ENCODE assay signal across 1 cellular context in the genomic region with DNA sequence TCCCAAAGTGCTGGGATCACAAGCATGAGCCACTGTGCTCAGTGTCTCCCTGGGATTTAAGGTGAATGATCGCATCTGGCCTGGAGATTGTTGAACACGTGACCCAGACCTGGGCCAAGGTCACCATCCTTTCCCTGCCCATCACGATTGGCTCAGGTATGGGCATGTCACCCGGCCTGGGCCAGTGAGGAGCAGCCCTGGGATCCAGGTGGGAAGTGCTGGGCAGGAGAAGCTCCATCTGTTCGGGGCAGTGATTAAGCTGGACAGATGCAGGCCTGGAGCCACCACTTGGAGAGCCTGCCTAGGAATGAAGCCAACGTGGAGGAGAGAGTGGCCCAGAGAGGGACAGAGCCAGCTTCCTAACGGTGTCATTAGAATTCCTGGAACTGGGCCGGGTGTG.
A peak's percentile ranks its signal among the peaks of the same experiment; 100 is the strongest.
TF ChIP-seq lines count a peak whose summit lies in the region.

No MANE protein-coding gene starts in this region.

TF ChIP-seq in HepG2, 621 proteins besides CTCF, POLR2A, EP300 and RAD21 (continued from another document and continues in another):
- TF ChIP-seq JUND (CRISPR knock-in tag; IDR thresholded peaks at IDR 0.05) (no peak), SMAD1 (CRISPR knock-in tag; IDR thresholded peaks at IDR 0.05; ENCODE audit: borderline replicate concordance, low read depth) (no peak), MAFG (CRISPR knock-in tag; IDR thresholded peaks at IDR 0.05) (no peak), SRSF4 (IDR thresholded peaks at IDR 0.05; ENCODE audit: low read depth, low read length, poor library complexity, severe bottlenecking) (no peak), ZNF337 (CRISPR knock-in tag; IDR thresholded peaks at IDR 0.05; ENCODE audit: borderline replicate concordance, low read depth) (no peak), CBFB (CRISPR knock-in tag; IDR thresholded peaks at IDR 0.05) (no peak), HNRNPK (IDR thresholded peaks at IDR 0.05; ENCODE audit: low read depth, low read length, poor library complexity, severe bottlenecking) (no peak), ZNF180 (CRISPR knock-in tag; IDR thresholded peaks at IDR 0.05; ENCODE audit: borderline replicate concordance, low read depth) (0 out of 2 replicates have a peak, but pooled peaks have one; percentile 39), TEAD3 (CRISPR knock-in tag; optimal IDR thresholded peaks at IDR 0.05; ENCODE audit: borderline replicate concordance) (peak; percentile 1), RAD51 (IDR thresholded peaks at IDR 0.05; ENCODE audit: borderline replicate concordance) (peak; percentile 75; the same call in 1 of the 2 replicates), ZNF20 (CRISPR knock-in tag; IDR thresholded peaks at IDR 0.05) (no peak), ZNF768 (CRISPR knock-in tag; IDR thresholded peaks at IDR 0.05) (peak; percentile 31; the same call in 1 of the 2 replicates), REXO4 (CRISPR knock-in tag; IDR thresholded peaks at IDR 0.05; ENCODE audit: borderline replicate concordance) (no peak), SP2 (CRISPR knock-in tag; IDR thresholded peaks at IDR 0.05) (peak; percentile 24; the same call in 1 of the 2 replicates), ZNF775 (CRISPR knock-in tag; IDR thresholded peaks at IDR 0.05; ENCODE audit: borderline replicate concordance) (no peak), ZNF577 (CRISPR knock-in tag; IDR thresholded peaks at IDR 0.05; ENCODE audit: borderline replicate concordance, low read depth) (no peak), FOXA1 (IDR thresholded peaks at IDR 0.05) (no peak), FOXA1 (CRISPR knock-in tag; IDR thresholded peaks at IDR 0.05) (no peak), ZNF274 (CRISPR knock-in tag; IDR thresholded peaks at IDR 0.05) (no peak), BCL6 (CRISPR knock-in tag; IDR thresholded peaks at IDR 0.05) (no peak), NR2F6 (IDR thresholded peaks at IDR 0.05) (no peak), NR2F6 (CRISPR knock-in tag; IDR thresholded peaks at IDR 0.05) (no peak), NFYC (CRISPR knock-in tag; IDR thresholded peaks at IDR 0.05) (peak; percentile 63), FOXM1 (CRISPR knock-in tag; IDR thresholded peaks at IDR 0.05) (no peak)
- TF ChIP-seq, protein P1, sequence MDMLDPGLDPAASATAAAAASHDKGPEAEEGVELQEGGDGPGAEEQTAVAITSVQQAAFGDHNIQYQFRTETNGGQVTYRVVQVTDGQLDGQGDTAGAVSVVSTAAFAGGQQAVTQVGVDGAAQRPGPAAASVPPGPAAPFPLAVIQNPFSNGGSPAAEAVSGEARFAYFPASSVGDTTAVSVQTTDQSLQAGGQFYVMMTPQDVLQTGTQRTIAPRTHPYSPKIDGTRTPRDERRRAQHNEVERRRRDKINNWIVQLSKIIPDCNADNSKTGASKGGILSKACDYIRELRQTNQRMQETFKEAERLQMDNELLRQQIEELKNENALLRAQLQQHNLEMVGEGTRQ (IDR thresholded peaks at IDR 0.05; ENCODE audit: low read depth, low read length) = peak; percentile 37
- TF ChIP-seq, protein P1 (CRISPR knock-in tag; IDR thresholded peaks at IDR 0.05; ENCODE audit: borderline replicate concordance) = peak; percentile 30; the same call in 1 of the 2 replicates
- TF ChIP-seq, protein P2, sequence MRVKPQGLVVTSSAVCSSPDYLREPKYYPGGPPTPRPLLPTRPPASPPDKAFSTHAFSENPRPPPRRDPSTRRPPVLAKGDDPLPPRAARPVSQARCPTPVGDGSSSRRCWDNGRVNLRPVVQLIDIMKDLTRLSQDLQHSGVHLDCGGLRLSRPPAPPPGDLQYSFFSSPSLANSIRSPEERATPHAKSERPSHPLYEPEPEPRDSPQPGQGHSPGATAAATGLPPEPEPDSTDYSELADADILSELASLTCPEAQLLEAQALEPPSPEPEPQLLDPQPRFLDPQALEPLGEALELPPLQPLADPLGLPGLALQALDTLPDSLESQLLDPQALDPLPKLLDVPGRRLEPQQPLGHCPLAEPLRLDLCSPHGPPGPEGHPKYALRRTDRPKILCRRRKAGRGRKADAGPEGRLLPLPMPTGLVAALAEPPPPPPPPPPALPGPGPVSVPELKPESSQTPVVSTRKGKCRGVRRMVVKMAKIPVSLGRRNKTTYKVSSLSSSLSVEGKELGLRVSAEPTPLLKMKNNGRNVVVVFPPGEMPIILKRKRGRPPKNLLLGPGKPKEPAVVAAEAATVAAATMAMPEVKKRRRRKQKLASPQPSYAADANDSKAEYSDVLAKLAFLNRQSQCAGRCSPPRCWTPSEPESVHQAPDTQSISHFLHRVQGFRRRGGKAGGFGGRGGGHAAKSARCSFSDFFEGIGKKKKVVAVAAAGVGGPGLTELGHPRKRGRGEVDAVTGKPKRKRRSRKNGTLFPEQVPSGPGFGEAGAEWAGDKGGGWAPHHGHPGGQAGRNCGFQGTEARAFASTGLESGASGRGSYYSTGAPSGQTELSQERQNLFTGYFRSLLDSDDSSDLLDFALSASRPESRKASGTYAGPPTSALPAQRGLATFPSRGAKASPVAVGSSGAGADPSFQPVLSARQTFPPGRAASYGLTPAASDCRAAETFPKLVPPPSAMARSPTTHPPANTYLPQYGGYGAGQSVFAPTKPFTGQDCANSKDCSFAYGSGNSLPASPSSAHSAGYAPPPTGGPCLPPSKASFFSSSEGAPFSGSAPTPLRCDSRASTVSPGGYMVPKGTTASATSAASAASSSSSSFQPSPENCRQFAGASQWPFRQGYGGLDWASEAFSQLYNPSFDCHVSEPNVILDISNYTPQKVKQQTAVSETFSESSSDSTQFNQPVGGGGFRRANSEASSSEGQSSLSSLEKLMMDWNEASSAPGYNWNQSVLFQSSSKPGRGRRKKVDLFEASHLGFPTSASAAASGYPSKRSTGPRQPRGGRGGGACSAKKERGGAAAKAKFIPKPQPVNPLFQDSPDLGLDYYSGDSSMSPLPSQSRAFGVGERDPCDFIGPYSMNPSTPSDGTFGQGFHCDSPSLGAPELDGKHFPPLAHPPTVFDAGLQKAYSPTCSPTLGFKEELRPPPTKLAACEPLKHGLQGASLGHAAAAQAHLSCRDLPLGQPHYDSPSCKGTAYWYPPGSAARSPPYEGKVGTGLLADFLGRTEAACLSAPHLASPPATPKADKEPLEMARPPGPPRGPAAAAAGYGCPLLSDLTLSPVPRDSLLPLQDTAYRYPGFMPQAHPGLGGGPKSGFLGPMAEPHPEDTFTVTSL (CRISPR knock-in tag; IDR thresholded peaks at IDR 0.05; ENCODE audit: borderline replicate concordance) = no peak
- TF ChIP-seq, protein P3, sequence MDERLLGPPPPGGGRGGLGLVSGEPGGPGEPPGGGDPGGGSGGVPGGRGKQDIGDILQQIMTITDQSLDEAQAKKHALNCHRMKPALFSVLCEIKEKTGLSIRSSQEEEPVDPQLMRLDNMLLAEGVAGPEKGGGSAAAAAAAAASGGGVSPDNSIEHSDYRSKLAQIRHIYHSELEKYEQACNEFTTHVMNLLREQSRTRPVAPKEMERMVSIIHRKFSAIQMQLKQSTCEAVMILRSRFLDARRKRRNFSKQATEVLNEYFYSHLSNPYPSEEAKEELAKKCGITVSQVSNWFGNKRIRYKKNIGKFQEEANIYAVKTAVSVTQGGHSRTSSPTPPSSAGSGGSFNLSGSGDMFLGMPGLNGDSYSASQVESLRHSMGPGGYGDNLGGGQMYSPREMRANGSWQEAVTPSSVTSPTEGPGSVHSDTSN (CRISPR knock-in tag; IDR thresholded peaks at IDR 0.05) = no peak
- TF ChIP-seq, protein P4, sequence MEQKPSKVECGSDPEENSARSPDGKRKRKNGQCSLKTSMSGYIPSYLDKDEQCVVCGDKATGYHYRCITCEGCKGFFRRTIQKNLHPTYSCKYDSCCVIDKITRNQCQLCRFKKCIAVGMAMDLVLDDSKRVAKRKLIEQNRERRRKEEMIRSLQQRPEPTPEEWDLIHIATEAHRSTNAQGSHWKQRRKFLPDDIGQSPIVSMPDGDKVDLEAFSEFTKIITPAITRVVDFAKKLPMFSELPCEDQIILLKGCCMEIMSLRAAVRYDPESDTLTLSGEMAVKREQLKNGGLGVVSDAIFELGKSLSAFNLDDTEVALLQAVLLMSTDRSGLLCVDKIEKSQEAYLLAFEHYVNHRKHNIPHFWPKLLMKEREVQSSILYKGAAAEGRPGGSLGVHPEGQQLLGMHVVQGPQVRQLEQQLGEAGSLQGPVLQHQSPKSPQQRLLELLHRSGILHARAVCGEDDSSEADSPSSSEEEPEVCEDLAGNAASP (CRISPR knock-in tag; IDR thresholded peaks at IDR 0.05; ENCODE audit: borderline replicate concordance) = no peak
- TF ChIP-seq, protein P5, sequence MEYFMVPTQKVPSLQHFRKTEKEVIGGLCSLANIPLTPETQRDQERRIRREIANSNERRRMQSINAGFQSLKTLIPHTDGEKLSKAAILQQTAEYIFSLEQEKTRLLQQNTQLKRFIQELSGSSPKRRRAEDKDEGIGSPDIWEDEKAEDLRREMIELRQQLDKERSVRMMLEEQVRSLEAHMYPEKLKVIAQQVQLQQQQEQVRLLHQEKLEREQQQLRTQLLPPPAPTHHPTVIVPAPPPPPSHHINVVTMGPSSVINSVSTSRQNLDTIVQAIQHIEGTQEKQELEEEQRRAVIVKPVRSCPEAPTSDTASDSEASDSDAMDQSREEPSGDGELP (IDR thresholded peaks at IDR 0.05; ENCODE audit: borderline replicate concordance, low read depth) = no peak
- TF ChIP-seq, protein P6, sequence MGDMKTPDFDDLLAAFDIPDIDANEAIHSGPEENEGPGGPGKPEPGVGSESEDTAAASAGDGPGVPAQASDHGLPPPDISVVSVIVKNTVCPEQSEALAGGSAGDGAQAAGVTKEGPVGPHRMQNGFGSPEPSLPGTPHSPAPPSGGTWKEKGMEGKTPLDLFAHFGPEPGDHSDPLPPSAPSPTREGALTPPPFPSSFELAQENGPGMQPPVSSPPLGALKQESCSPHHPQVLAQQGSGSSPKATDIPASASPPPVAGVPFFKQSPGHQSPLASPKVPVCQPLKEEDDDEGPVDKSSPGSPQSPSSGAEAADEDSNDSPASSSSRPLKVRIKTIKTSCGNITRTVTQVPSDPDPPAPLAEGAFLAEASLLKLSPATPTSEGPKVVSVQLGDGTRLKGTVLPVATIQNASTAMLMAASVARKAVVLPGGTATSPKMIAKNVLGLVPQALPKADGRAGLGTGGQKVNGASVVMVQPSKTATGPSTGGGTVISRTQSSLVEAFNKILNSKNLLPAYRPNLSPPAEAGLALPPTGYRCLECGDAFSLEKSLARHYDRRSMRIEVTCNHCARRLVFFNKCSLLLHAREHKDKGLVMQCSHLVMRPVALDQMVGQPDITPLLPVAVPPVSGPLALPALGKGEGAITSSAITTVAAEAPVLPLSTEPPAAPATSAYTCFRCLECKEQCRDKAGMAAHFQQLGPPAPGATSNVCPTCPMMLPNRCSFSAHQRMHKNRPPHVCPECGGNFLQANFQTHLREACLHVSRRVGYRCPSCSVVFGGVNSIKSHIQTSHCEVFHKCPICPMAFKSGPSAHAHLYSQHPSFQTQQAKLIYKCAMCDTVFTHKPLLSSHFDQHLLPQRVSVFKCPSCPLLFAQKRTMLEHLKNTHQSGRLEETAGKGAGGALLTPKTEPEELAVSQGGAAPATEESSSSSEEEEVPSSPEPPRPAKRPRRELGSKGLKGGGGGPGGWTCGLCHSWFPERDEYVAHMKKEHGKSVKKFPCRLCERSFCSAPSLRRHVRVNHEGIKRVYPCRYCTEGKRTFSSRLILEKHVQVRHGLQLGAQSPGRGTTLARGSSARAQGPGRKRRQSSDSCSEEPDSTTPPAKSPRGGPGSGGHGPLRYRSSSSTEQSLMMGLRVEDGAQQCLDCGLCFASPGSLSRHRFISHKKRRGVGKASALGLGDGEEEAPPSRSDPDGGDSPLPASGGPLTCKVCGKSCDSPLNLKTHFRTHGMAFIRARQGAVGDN (CRISPR knock-in tag; IDR thresholded peaks at IDR 0.05) = peak; percentile 39; the same call in 1 of the 2 replicates
- TF ChIP-seq, protein P7, sequence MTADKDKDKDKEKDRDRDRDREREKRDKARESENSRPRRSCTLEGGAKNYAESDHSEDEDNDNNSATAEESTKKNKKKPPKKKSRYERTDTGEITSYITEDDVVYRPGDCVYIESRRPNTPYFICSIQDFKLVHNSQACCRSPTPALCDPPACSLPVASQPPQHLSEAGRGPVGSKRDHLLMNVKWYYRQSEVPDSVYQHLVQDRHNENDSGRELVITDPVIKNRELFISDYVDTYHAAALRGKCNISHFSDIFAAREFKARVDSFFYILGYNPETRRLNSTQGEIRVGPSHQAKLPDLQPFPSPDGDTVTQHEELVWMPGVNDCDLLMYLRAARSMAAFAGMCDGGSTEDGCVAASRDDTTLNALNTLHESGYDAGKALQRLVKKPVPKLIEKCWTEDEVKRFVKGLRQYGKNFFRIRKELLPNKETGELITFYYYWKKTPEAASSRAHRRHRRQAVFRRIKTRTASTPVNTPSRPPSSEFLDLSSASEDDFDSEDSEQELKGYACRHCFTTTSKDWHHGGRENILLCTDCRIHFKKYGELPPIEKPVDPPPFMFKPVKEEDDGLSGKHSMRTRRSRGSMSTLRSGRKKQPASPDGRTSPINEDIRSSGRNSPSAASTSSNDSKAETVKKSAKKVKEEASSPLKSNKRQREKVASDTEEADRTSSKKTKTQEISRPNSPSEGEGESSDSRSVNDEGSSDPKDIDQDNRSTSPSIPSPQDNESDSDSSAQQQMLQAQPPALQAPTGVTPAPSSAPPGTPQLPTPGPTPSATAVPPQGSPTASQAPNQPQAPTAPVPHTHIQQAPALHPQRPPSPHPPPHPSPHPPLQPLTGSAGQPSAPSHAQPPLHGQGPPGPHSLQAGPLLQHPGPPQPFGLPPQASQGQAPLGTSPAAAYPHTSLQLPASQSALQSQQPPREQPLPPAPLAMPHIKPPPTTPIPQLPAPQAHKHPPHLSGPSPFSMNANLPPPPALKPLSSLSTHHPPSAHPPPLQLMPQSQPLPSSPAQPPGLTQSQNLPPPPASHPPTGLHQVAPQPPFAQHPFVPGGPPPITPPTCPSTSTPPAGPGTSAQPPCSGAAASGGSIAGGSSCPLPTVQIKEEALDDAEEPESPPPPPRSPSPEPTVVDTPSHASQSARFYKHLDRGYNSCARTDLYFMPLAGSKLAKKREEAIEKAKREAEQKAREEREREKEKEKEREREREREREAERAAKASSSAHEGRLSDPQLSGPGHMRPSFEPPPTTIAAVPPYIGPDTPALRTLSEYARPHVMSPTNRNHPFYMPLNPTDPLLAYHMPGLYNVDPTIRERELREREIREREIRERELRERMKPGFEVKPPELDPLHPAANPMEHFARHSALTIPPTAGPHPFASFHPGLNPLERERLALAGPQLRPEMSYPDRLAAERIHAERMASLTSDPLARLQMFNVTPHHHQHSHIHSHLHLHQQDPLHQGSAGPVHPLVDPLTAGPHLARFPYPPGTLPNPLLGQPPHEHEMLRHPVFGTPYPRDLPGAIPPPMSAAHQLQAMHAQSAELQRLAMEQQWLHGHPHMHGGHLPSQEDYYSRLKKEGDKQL (CRISPR knock-in tag; IDR thresholded peaks at IDR 0.05; ENCODE audit: low read depth) = no peak
